15 cellular contexts compared by ENCODE assay signal in the genomic region with DNA sequence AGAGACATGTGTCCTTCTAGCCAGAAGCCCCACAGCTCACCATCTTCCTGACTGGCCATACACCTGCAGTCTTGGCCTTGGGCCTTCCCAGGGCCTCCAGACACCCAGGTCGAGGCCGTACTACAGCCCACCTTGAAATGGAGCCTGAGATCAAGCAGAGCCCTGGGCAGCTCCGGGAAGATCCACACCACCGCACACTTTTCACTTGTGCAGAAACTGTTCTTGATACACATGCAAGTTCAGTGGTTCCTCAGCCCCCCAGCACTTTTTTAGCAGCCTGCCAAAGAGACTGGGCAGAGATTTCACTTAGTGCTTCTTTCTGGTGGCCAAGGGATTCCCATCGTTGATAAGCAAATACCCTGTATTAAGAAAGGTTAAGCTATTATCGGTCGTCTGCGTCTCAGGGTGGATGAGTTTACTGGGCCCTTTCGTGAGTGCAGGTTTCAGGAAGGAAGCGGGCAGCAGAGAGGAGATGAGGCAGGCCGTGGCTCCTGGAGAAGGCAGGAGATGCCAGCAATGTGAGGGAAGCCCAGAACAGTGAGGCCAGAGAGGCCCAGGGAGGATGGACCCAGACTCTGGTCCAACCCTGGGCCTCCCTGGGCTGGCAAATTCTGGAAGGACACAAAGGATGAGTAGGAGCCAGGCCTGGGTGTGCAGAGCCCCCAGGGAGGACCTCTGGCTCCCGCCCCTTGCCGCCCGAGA. TPM values are rescaled to one million over a fixed set of nuclear protein-coding genes. Genes with fewer than 3 reads are reported as not detected.
A peak's percentile ranks its signal among the peaks of the same experiment; 100 is the strongest.
DNase-seq lines count a peak whose midpoint lies in the region; ATAC-seq, FAIRE-seq and TF ChIP-seq lines count a peak whose summit lies in the region.
"Had no signal": no experiment of that assay in that cellular context is flagged by ENCODE, and none has a peak within 500 bp of the region (broad histone marks: within the 10 kb centered on the region; RNA-seq: fewer than 3 reads in every experiment).

No MANE protein-coding gene starts in this region.

- ATAC-seq in foreskin keratinocyte (no peak), GM21381 (IDR thresholded peaks at IDR 0.05; ENCODE audit: unreplicated experiment) (no peak)

- peak overlapping the region; percentile 35; the same call in 1 of the 2 replicates for H3K9ac ChIP-seq in OCI-LY1 (ENCODE audit: low read length)

- H3K27me3 ChIP-seq in OCI-LY1 (ENCODE audit: insufficient read depth, low read length) (no peaks in the 10 kb centered on the region), foreskin keratinocyte (no peaks in the 10 kb centered on the region)

- no peaks in the 10 kb centered on the region for H3K9me2 ChIP-seq in OCI-LY1 (ENCODE audit: low read depth, low read length)

- TF ChIP-seq POLR2A in GM18526 (IDR thresholded peaks at IDR 0.05; ENCODE audit: extremely low read depth, insufficient read length), result peak; percentile 23

- H3K27ac ChIP-seq in OCI-LY1 (ENCODE audit: low read depth, low read length, poor library complexity, severe bottlenecking), result peak overlapping the region; percentile 86
- H3K27ac ChIP-seq in foreskin keratinocyte, result peak overlapping the region; percentile 1
- peak overlapping the region in 20 of 21 experiments; percentile 1 to 78 (median 49) for H3K27ac ChIP-seq in skin epidermis

- H3K4me3 ChIP-seq in OCI-LY1 (ENCODE audit: low read depth, low read length, poor library complexity, severe bottlenecking) (no peak overlapping the region), skin epidermis (peak overlapping the region in 1 of 7 experiments; percentile 7)

- H4K20me1 ChIP-seq in OCI-LY1 (ENCODE audit: insufficient read depth, low read length), result no peaks in the 10 kb centered on the region

- no peaks in the 10 kb centered on the region for H3F3A ChIP-seq in OCI-LY1 (ENCODE audit: insufficient read depth, low read length)

- H3K79me2 ChIP-seq in OCI-LY1 (ENCODE audit: insufficient read depth, low read length), result no peaks in the 10 kb centered on the region

- FAIRE-seq in D721Med (lab: Jason Lieb, UNC), result no peak
- FAIRE-seq: G401.6 had no signal

- H3K4me1 ChIP-seq in OCI-LY1 (ENCODE audit: insufficient read depth, low read length, severe bottlenecking) (peaks cover 38% of the 10 kb centered on the region), foreskin keratinocyte (peaks cover 8% of the 10 kb centered on the region)

- H2AFZ ChIP-seq in OCI-LY1 (ENCODE audit: low read length), result no peak overlapping the region

- peak overlapping the region; percentile 38; the same call in 1 of the 2 replicates for H3K4me2 ChIP-seq in OCI-LY1 (ENCODE audit: low read length)

- no peaks in the 10 kb centered on the region for H3K36me3 ChIP-seq in OCI-LY1 (ENCODE audit: insufficient read depth, low read length)

- TF ChIP-seq CTCF in OCI-LY1 (IDR thresholded peaks at IDR 0.05; ENCODE audit: low read length) (no peak), foreskin keratinocyte (conservative IDR thresholded peaks at IDR 0.05) (no peak), D721Med (IDR thresholded peaks at IDR 0.05; ENCODE audit: insufficient read depth, missing control alignments) (no peak)

- no peak for DNase-seq in foreskin keratinocyte
- no peak for DNase-seq in AG08395 (ENCODE audit: low spot score)
- DNase-seq in SK-N-DZ (ENCODE audit: low spot score), result no peak
- DNase-seq in D721Med (ENCODE audit: insufficient read length, low spot score), result no peak
- DNase-seq: activated effector memory CD4-positive, alpha-beta T cell treated with Interleukin-2 at 50 U/mL for 16 hours had no signal

- H3K9me3 ChIP-seq in OCI-LY1 (ENCODE audit: low read length), result no peaks in the 10 kb centered on the region

RNA-seq across cellular contexts. Expression of a gene that starts 11.3 kb away (rescaled TPM):
- 3.1 and 3.6 TPM in 2 replicates for total RNA-seq in foreskin keratinocyte
- 4.3 and 5.3 TPM in 2 replicates for polyA plus RNA-seq in foreskin keratinocyte
- polyA plus RNA-seq in SK-N-DZ (2014; cell fraction: cytosol; rRNA removed), result 3.0 and 3.2 TPM in 2 replicates
- 2.7 and 2.8 TPM in 2 replicates for polyA plus RNA-seq in SK-N-DZ (2014; cell fraction: nucleus; rRNA removed)

RNA-seq across cellular contexts. Expression of a gene that starts 23.1 kb away (rescaled TPM):
- not detected in 2 replicates for total RNA-seq in foreskin keratinocyte
- polyA plus RNA-seq in foreskin keratinocyte, result not detected in 2 replicates
- not detected in 2 replicates for polyA plus RNA-seq in SK-N-DZ (2014; cell fraction: cytosol; rRNA removed)
- not detected in 2 replicates for polyA plus RNA-seq in SK-N-DZ (2014; cell fraction: nucleus; rRNA removed)
- total RNA-seq: glomerular endothelial cell; M059J; renal cortical epithelial cell; T-helper 1 cell treated with Interleukin-12 subunit alpha and Interleukin-12 subunit beta and Interleukin-4 antibody, amounts not matched to agents 30 ng/mL and 1 ng/mL, for 36 hours; ureter had no signal

RNA-seq across cellular contexts. Expression of a gene that starts 55.6 kb away (rescaled TPM):
- total RNA-seq in foreskin keratinocyte, result 2.2 and 2.6 TPM in 2 replicates
- polyA plus RNA-seq in foreskin keratinocyte, result 2.7 and 2.8 TPM in 2 replicates
- 7.3 and 8.2 TPM in 2 replicates for polyA plus RNA-seq in SK-N-DZ (2014; cell fraction: cytosol; rRNA removed)
- 5.9 and 7.1 TPM in 2 replicates for polyA plus RNA-seq in SK-N-DZ (2014; cell fraction: nucleus; rRNA removed)

RNA-seq across cellular contexts. Expression of a gene that starts 56.5 kb away (rescaled TPM):
- total RNA-seq in foreskin keratinocyte, result 0.42 and 0.61 TPM in 2 replicates
- polyA plus RNA-seq in foreskin keratinocyte, result 0.18 and 0.55 TPM in 2 replicates
- 0.38 and 1.7 TPM in 2 replicates for polyA plus RNA-seq in SK-N-DZ (2014; cell fraction: cytosol; rRNA removed)
- 18.8 and 21.0 TPM in 2 replicates for polyA plus RNA-seq in SK-N-DZ (2014; cell fraction: nucleus; rRNA removed)

Comparison
In these comparisons a context has a peak if more than half of its experiments do, and no peak if none do; other contexts are left out.
1. H3K27ac ChIP-seq: peak in every context shown above with its lines; median percentile 86 in OCI-LY1; 49 in skin epidermis; 1 in foreskin keratinocyte.